Comparison of ENCODE assay signal across 13 cellular contexts in the genomic region with DNA sequence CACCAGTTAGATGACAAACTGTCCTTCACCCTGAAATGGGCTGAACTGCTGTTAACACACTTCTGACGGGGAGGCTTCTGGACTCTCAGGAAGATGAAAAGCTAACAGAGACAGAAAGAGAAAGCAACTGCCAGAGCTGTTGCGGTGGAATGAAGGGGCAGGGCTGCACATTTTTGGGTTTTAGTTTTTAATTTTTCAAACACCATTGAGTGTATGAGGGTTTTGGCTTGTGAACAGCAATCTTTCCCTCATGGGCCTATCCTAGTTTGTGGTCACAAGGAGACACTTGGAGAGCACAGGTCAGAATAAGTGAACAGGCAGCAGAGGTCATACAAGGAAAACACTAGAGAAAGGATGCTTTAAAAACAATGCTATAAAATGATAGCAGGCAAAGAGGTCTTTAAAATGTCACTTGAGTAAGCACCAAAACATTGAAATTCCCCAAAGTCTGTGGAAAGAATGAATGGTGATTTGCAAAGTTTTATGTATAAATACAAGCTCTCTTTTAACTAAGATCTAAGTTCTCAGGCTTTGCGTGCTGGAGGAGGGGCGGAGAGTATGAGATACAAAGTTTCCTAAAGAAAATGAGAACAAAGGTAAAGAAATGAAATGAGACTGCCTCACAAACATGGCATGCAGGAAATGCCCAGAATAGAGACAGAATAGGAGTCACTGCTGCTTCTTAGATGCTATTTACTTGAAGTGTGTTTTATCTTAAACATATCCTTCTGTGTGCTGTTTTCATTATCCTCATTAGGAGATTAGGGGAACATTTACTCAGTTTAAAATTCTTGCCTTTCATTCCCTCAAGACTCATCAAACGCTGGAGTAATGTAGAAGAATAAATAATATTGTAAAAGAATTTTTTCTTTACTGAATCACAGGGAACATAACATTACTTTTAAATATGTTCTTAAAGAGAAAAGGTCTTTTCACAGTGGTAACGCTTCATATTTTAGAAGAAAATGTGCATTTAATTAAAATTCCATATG.
DNase-seq lines count a peak whose midpoint lies in the region; FAIRE-seq and TF ChIP-seq lines count a peak whose summit lies in the region.
"Had no signal": no experiment of that assay in that cellular context is flagged by ENCODE, and none has a peak within 500 bp of the region (broad histone marks: within the 10 kb centered on the region; RNA-seq: fewer than 3 reads in every experiment).

No MANE protein-coding gene starts in this region.

- no peak overlapping the region for H3K9ac ChIP-seq in mammary epithelial cell (ENCODE audit: insufficient read depth, low read length)

- H3K4me1 ChIP-seq in mammary epithelial cell (ENCODE audit: insufficient read depth, low read length) = no peaks in the 10 kb centered on the region
- H3K4me1 ChIP-seq: adrenal gland, colonic mucosa had no signal

- DNase-seq in GM12892 (ENCODE audit: insufficient read length) = no peak
- no peak for DNase-seq in chondrocyte (ENCODE audit: low spot score)
- no peak for DNase-seq in mesothelial cell of epicardium (ENCODE audit: low spot score in 2 of 2, unreplicated experiment in 2 of 2)
- no peak for DNase-seq in type B pancreatic cell (ENCODE audit: extremely low spot score, unreplicated experiment)
- no peak for DNase-seq in mammary epithelial cell
- DNase-seq in T1000 (lab: John Stamatoyannopoulos, UW) = no peak
- no peak for DNase-seq in activated effector memory CD4-positive, alpha-beta T cell treated with Interleukin-2 at 50 U/mL for 16 hours
- DNase-seq: adrenal gland; colonic mucosa; MG63; OCI-M1; stimulated activated naive CD8-positive, alpha-beta T cell treated with anti-CD3 and anti-CD28 coated beads, Interleukin-15, amount 100 ng/mL, for 72 hours had no signal

- H2AFZ ChIP-seq in mammary epithelial cell (ENCODE audit: low read depth, low read length) = no peak overlapping the region

- no peaks in the 10 kb centered on the region for H3K9me3 ChIP-seq in mammary epithelial cell (replicated peaks; ENCODE audit: insufficient read depth, low read length)
- H3K9me3 ChIP-seq: adrenal gland, colonic mucosa had no signal

- dilution Hi-C loops in mammary epithelial cell (cut with HindIII; ENCODE audit: low sequenced_read_pairs) = no loop called here

- no peaks in the 10 kb centered on the region for H3K79me2 ChIP-seq in mammary epithelial cell (ENCODE audit: insufficient read depth, low read length)

- CTCF ChIA-PET in mammary epithelial cell (lab: Charles Lee; ENCODE audit: low non-redundant PET) = no interaction called here

- BruUV-seq in mammary epithelial cell (replicated peaks; lab: Mats Ljungman, UMichigan) = no TSS peak

- H3K27me3 Mint-ChIP-seq in chondrocyte (ENCODE audit: low read depth) (no peaks in the 10 kb centered on the region), mesothelial cell of epicardium (ENCODE audit: low read depth) (no peaks in the 10 kb centered on the region), type B pancreatic cell (no peaks in the 10 kb centered on the region)
- H3K27me3 Mint-ChIP-seq: stimulated activated naive CD8-positive, alpha-beta T cell treated with anti-CD3 and anti-CD28 coated beads, Interleukin-15, amount 100 ng/mL, for 72 hours had no signal

- no peak overlapping the region for H3K4me3 ChIP-seq in mammary epithelial cell (replicated peaks in 1 of 3; ENCODE audit: insufficient read depth in 1 of 3, low read depth in 2 of 3, low read length in 3 of 3)
- H3K4me3 ChIP-seq: adrenal gland, colonic mucosa, MG63 had no signal

- no peaks in the 10 kb centered on the region for H4K20me1 ChIP-seq in mammary epithelial cell (ENCODE audit: insufficient read depth, low read length)

- TF ChIP-seq POLR2A in GM12892 (IDR thresholded peaks at IDR 0.05; ENCODE audit: low read depth, low read length) = no peak

- intact Hi-C loops in mammary epithelial cell (cut with micrococcal nuclease) = no loop called here

- H3K36me3 ChIP-seq in mammary epithelial cell (ENCODE audit: insufficient read depth, low read length) = no peaks in the 10 kb centered on the region
- H3K36me3 ChIP-seq: adrenal gland, colonic mucosa, MG63 had no signal

- in situ Hi-C loops in mammary epithelial cell (cut with MboI; ENCODE audit: low sequenced_read_pairs in 2 of 2) = no loop called here

- 93% methylated on average over 6 of the region's 6 CpGs for WGBS in mammary epithelial cell (ENCODE audit: low coverage, missing lambda C conversion rate)

- no peak for TF ChIP-seq CTCF in chondrocyte (IDR thresholded peaks at IDR 0.05)
- TF ChIP-seq CTCF in mesothelial cell of epicardium (IDR thresholded peaks at IDR 0.05; ENCODE audit: unreplicated experiment) = no peak
- TF ChIP-seq CTCF in type B pancreatic cell (conservative IDR thresholded peaks at IDR 0.05) = no peak
- TF ChIP-seq CTCF in mammary epithelial cell (conservative IDR thresholded peaks at IDR 0.05 in 1 of 2, IDR thresholded peaks at IDR 0.05 in 1 of 2; ENCODE audit: extremely low read depth in 1 of 2, insufficient read depth in 1 of 2, low read depth in 1 of 2, low read length in 2 of 2) = no peak

- H3K4me2 ChIP-seq in mammary epithelial cell (ENCODE audit: insufficient read depth, low read depth, low read length) = no peak overlapping the region

- H3K27ac Mint-ChIP-seq in chondrocyte (ENCODE audit: unreplicated experiment) (peak overlapping the region; percentile 82), mesothelial cell of epicardium (peak overlapping the region; percentile 96), type B pancreatic cell (peak overlapping the region; percentile 36)
- H3K27ac Mint-ChIP-seq: stimulated activated naive CD8-positive, alpha-beta T cell treated with anti-CD3 and anti-CD28 coated beads, Interleukin-15, amount 100 ng/mL, for 72 hours had no signal

- H3K27me3 ChIP-seq in mammary epithelial cell (ENCODE audit: insufficient read depth, low read length) = no peaks in the 10 kb centered on the region
- H3K27me3 ChIP-seq: adrenal gland, colonic mucosa, MG63 had no signal

- no peaks in the 10 kb centered on the region for H3K9me3 Mint-ChIP-seq in chondrocyte (ENCODE audit: low read depth)
- peaks cover 5% of the 10 kb centered on the region for H3K9me3 Mint-ChIP-seq in mesothelial cell of epicardium
- no peaks in the 10 kb centered on the region for H3K9me3 Mint-ChIP-seq in type B pancreatic cell
- H3K9me3 Mint-ChIP-seq: stimulated activated naive CD8-positive, alpha-beta T cell treated with anti-CD3 and anti-CD28 coated beads, Interleukin-15, amount 100 ng/mL, for 72 hours had no signal

- no peak overlapping the region for H3K27ac ChIP-seq in mammary epithelial cell (ENCODE audit: insufficient read depth, low read depth, low read length)
- H3K27ac ChIP-seq: adrenal gland, colonic mucosa had no signal

- H3K36me3 Mint-ChIP-seq in chondrocyte (ENCODE audit: low read depth) (peaks cover under 1% of the 10 kb centered on the region), mesothelial cell of epicardium (peaks cover 6% of the 10 kb centered on the region), type B pancreatic cell (no peaks in the 10 kb centered on the region)

- H3K4me3 Mint-ChIP-seq in chondrocyte (ENCODE audit: unreplicated experiment) (no peak overlapping the region), mesothelial cell of epicardium (no peak overlapping the region), type B pancreatic cell (peak overlapping the region; percentile 48)
- H3K4me3 Mint-ChIP-seq: stimulated activated naive CD8-positive, alpha-beta T cell treated with anti-CD3 and anti-CD28 coated beads, Interleukin-15, amount 100 ng/mL, for 72 hours had no signal

- H3K4me1 Mint-ChIP-seq in chondrocyte (ENCODE audit: low read depth) (peaks cover 32% of the 10 kb centered on the region), mesothelial cell of epicardium (peaks cover 70% of the 10 kb centered on the region), type B pancreatic cell (ENCODE audit: unreplicated experiment) (peaks cover 62% of the 10 kb centered on the region)
- H3K4me1 Mint-ChIP-seq: stimulated activated naive CD8-positive, alpha-beta T cell treated with anti-CD3 and anti-CD28 coated beads, Interleukin-15, amount 100 ng/mL, for 72 hours had no signal

- FAIRE-seq in GM12892 (lab: Jason Lieb, UNC) = peak; percentile 54
- FAIRE-seq: frontal cortex had no signal

Comparison
In these comparisons a context has a peak if more than half of its experiments do, and no peak if none do; other contexts are left out.
1. H3K27ac Mint-ChIP-seq: peak in every context shown above with its lines; median percentile 96 in mesothelial cell of epicardium; 82 in chondrocyte; 36 in type B pancreatic cell.